ENCODE assay signal across 8 cellular contexts in the genomic region with DNA sequence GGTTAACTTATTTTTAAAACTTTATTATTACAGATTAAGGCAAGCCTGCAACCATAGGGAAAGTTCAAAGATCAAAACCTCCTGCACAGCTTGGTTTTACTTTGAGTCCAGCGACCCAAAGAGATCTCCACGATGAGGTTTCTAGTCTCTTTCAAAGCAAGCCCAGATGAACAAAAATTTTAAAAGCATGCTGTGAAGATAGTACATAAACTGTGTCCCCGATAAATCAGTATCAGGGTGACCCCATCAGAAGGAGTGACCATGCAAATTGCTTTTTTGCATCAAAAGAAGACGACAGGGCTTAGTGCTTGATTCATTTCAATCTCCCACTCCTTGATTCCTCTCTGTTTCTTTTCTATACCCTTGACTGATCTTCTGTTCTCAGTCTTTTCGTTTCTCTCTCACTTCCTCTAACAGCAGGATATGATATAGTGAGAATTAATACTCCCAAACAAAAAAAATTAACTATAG. TPM values are rescaled to one million over a fixed set of nuclear protein-coding genes. Genes with fewer than 3 reads are reported as not detected.
DNase-seq lines count a peak whose midpoint lies in the region; ATAC-seq and TF ChIP-seq lines count a peak whose summit lies in the region.

No MANE protein-coding gene starts in this region.

- peak; percentile 48 for ATAC-seq in GM19438 (IDR thresholded peaks at IDR 0.05; ENCODE audit: low read depth, unreplicated experiment)
- peak; percentile 61 for ATAC-seq in HG03342 (IDR thresholded peaks at IDR 0.05; ENCODE audit: unreplicated experiment)

- TF ChIP-seq CTCF in GM06990 (IDR thresholded peaks at IDR 0.05; ENCODE audit: insufficient read depth, low read length, poor library complexity, severe bottlenecking) (no peak), hepatocyte (IDR thresholded peaks at IDR 0.05; ENCODE audit: poor library complexity) (no peak)

- H3K9me3 ChIP-seq in hepatocyte (ENCODE audit: low read depth) = no peaks in the 10 kb centered on the region

- peak overlapping the region; percentile 70 for H3K4me2 ChIP-seq in hepatocyte

- H3K36me3 ChIP-seq in GM06990 (ENCODE audit: control insufficient read depth, insufficient read depth, low read length) (no peaks in the 10 kb centered on the region), hepatocyte (replicated peaks; ENCODE audit: insufficient read depth, low read depth) (no peaks in the 10 kb centered on the region)

- in situ Hi-C loops in KBM-7 (cut with MboI; ENCODE audit: low pct_unique_long_range_greater_than_20kb, low sequenced_read_pairs) = no loop called here

- no peaks in the 10 kb centered on the region for H4K20me1 ChIP-seq in hepatocyte (ENCODE audit: insufficient read depth, poor library complexity, severe bottlenecking)

- DNase-seq in GM06990 (ENCODE audit: extremely low read depth, insufficient read length) (peak; percentile 80), hepatocyte (ENCODE audit: low spot score) (no peak), NCI-H69 (lab: John Stamatoyannopoulos, UW) (no peak), KBM-7 (no peak), dedifferentiated amniotic fluid mesenchymal stem cell (ENCODE audit: extremely low spot score) (no peak), foreskin melanocyte (no peak)

- peaks cover 14% of the 10 kb centered on the region for H3K4me1 ChIP-seq in hepatocyte (ENCODE audit: insufficient read depth)

- peak overlapping the region; percentile 57 for H2AFZ ChIP-seq in hepatocyte

- H3K27me3 ChIP-seq in GM06990 (replicated peaks; ENCODE audit: control insufficient read depth, insufficient read depth, low read length) (no peaks in the 10 kb centered on the region), hepatocyte (no peaks in the 10 kb centered on the region)

- no peaks in the 10 kb centered on the region for H3K79me2 ChIP-seq in hepatocyte

- peak overlapping the region; percentile 74 for H3K27ac ChIP-seq in hepatocyte

- 44% methylated on average over 5 of the region's 5 CpGs for WGBS in hepatocyte (ENCODE audit: low lambda C conversion rate, missing lambda C conversion rate)

- no peaks in the 10 kb centered on the region for H3K9me2 ChIP-seq in hepatocyte (replicated peaks; ENCODE audit: insufficient read depth)

- H3K4me3 ChIP-seq in GM06990 (replicated peaks; ENCODE audit: low read depth, low read length) (peak overlapping the region; percentile 57), hepatocyte (peak overlapping the region; percentile 3)

RNA-seq across cellular contexts. Expression of gene DNTT, which starts 16.0 kb away (rescaled TPM):
- not detected in 2 replicates for total RNA-seq in hepatocyte
- 0.10 TPM in 1 of 2 replicates, not detected in the other for polyA plus RNA-seq in hepatocyte

RNA-seq across cellular contexts. Expression of gene BLNK, which starts 16.8 kb away (rescaled TPM):
- 4.8 and 6.9 TPM in 2 replicates for total RNA-seq in hepatocyte
- 6.3 and 9.7 TPM in 2 replicates for polyA plus RNA-seq in hepatocyte
